8 cellular contexts compared by ENCODE assay signal in the genomic region with DNA sequence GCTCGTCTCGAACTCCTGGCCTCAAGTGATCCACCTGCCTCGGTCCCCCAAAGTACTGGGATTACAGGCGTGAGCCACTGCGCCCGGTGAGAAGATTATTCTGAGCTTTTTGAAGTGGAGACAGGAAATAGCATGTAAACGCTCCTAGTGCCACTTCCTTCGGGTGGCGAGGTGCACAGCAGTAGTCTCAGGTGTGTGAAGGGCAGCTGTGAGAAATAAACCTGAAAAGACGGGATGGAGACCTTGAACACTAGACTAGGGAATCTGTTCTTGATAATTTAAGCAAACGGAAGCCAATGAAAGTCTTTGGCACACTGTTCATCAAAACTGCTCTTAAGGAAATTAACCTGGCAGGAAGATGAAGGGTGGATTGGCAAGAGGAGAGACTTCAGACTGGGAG. TPM values are rescaled to one million over a fixed set of nuclear protein-coding genes. Genes with fewer than 3 reads are reported as not detected.
DNase-seq lines count a peak whose midpoint lies in the region; ATAC-seq, FAIRE-seq and TF ChIP-seq lines count a peak whose summit lies in the region.

No MANE protein-coding gene starts in this region.

- no peak overlapping the region for H4K5ac ChIP-seq in H1 (ENCODE audit: insufficient read length, low read depth, low read length)

- POLR2A ChIA-PET in H1 (lab: Charles Lee; ENCODE audit: partially characterized antibody): no interaction called here

- H3K4me1 ChIP-seq in RWPE2 (ENCODE audit: insufficient read depth, poor library complexity, severe bottlenecking) (peaks cover 4% of the 10 kb centered on the region), H1 (replicated peaks in 1 of 4; ENCODE audit: control insufficient read depth in 3 of 4, insufficient read depth in 4 of 4, low read length in 3 of 4) (peaks cover 0 to 13% (median under 1%) of the 10 kb centered on the region in 4 experiments; a peak in 4 of 7 replicates), ovary (ENCODE audit: insufficient read depth) (no peaks in the 10 kb centered on the region)

- CTCF ChIA-PET in H1 (lab: Charles Lee; ENCODE audit: partially characterized antibody): interaction anchor here (0.6 to 3.0 kb wide), 4 partner anchors 10 to 998 kb away, joined by 3 to 11 read pairs (median 4); no protein-coding TSS in a partner anchor

- H4K8ac ChIP-seq in H1 (ENCODE audit: extremely low read depth, insufficient read depth, low read length): no peak overlapping the region; the same call in 1 of the 2 replicates

- peak overlapping the region; percentile 85; the same call in 1 of the 2 replicates for H3K18ac ChIP-seq in H1 (ENCODE audit: extremely low read depth, low read length)

- TF ChIP-seq POLR2A in H1 (IDR thresholded peaks at IDR 0.05; ENCODE audit: control extremely low read depth in 1 of 2, low read depth in 2 of 2, low read length in 2 of 2) (no peak), ovary (IDR thresholded peaks at IDR 0.05) (no peak)

- H2BK5ac ChIP-seq in H1 (ENCODE audit: low read depth, low read length): peak overlapping the region; percentile 12; the same call in 1 of the 2 replicates

- H3K9ac ChIP-seq in H1 (replicated peaks in 1 of 4; ENCODE audit: extremely low read depth in 1 of 4, low read depth in 3 of 4, low read length in 3 of 4): no peak overlapping the region

- no peaks in the 10 kb centered on the region for H3K79me1 ChIP-seq in H1 (ENCODE audit: low read depth, low read length)

- H3K4me3 ChIP-seq in RWPE2 (ENCODE audit: severe bottlenecking) (peak overlapping the region; percentile 79), H1 (ENCODE audit: extremely low read depth in 1 of 4, insufficient read depth in 2 of 4, low read depth in 3 of 4, low read length in 4 of 4) (peak overlapping the region; percentile 65 to 88 (median 76)), ovary (peak overlapping the region; percentile 99)

- peak overlapping the region; percentile 100 for H2AFZ ChIP-seq in H1 (ENCODE audit: low read length)

- no peak overlapping the region for H2BK120ac ChIP-seq in H1 (replicated peaks; ENCODE audit: low read depth, low read length)

- H3K56ac ChIP-seq in H1 (replicated peaks; ENCODE audit: insufficient read length, low read depth, low read length): no peak overlapping the region

- H3K23ac ChIP-seq in H1 (ENCODE audit: insufficient read length): no peak overlapping the region

- peak overlapping the region; percentile 85 for H4K91ac ChIP-seq in H1 (replicated peaks; ENCODE audit: insufficient read length, low read length)

- DNase-seq in RWPE2 (ENCODE audit: low spot score) (no peak), H1 (ENCODE audit: low read depth in 1 of 2, low spot score in 2 of 2) (no peak), ovary (peak in 1 of 5 donors; percentile 31), kidney glomerular epithelial cell (lab: John Stamatoyannopoulos, UW) (no peak), NCI-H2196 (lab: John Stamatoyannopoulos, UW; ENCODE audit: unreplicated experiment) (no peak)

- peak; percentile 11 for ATAC-seq in GM18511 (IDR thresholded peaks at IDR 0.05; ENCODE audit: unreplicated experiment)
- ATAC-seq in RWPE2 (ENCODE audit: low read depth): no peak; the same call in 2 of the 3 replicates
- ATAC-seq in HG03565 (IDR thresholded peaks at IDR 0.05; ENCODE audit: unreplicated experiment): no peak
- no peak for ATAC-seq in GM18861 (IDR thresholded peaks at IDR 0.05; ENCODE audit: unreplicated experiment)

- peaks cover 7% of the 10 kb centered on the region for H3K27me3 ChIP-seq in RWPE2 (ENCODE audit: insufficient read depth, poor library complexity, severe bottlenecking)
- H3K27me3 ChIP-seq in H1 (replicated peaks in 1 of 4; ENCODE audit: control insufficient read depth in 3 of 4, extremely low read depth in 1 of 4, insufficient read depth in 3 of 4, low read length in 3 of 4): peaks cover 0 to 9% (median 6%) of the 10 kb centered on the region in 4 experiments; a peak in 5 of 7 replicates
- H3K27me3 ChIP-seq in ovary: no peaks in the 10 kb centered on the region

- WGBS in H1 (ENCODE audit: extremely low coverage in 1 of 2, insufficient coverage in 1 of 2, insufficient read length in 1 of 2, insufficient replicate concordance in 2 of 2, low coverage in 1 of 2, low lambda C conversion rate in 2 of 2, missing lambda C conversion rate in 1 of 2), 2 experiments: 66% methylated on average over 11 of the region's 11 CpGs; no CpG with 5 or more reads in 1 of the 2 experiments
- 15 to 33% (median 18%) methylated on average over 11 of the region's 11 CpGs for WGBS in ovary, 3 donors

- no peak overlapping the region for H3K14ac ChIP-seq in H1 (ENCODE audit: insufficient read length)

- H3K36me3 ChIP-seq in RWPE2 (ENCODE audit: low read depth) (no peaks in the 10 kb centered on the region), H1 (ENCODE audit: control insufficient read depth in 2 of 4, insufficient read depth in 4 of 4, low read length in 3 of 4) (no peaks in the 10 kb centered on the region), ovary (no peaks in the 10 kb centered on the region)

- no peak overlapping the region for H2BK15ac ChIP-seq in H1 (ENCODE audit: low read length)

- H3K4me2 ChIP-seq in H1 (ENCODE audit: insufficient read depth in 1 of 2, low read depth in 2 of 2, low read length in 2 of 2): peak overlapping the region; percentile 81 to 99

- peaks cover 12% of the 10 kb centered on the region for H3K23me2 ChIP-seq in H1 (ENCODE audit: low read depth, low read length)

- no peak for FAIRE-seq in H1 (lab: Jason Lieb, UNC)

- no peaks in the 10 kb centered on the region for H3K79me2 ChIP-seq in H1 (ENCODE audit: control insufficient read depth in 1 of 2, insufficient read depth in 2 of 2, low read length in 2 of 2)

- no peaks in the 10 kb centered on the region for H4K20me1 ChIP-seq in H1 (replicated peaks in 1 of 2; ENCODE audit: control insufficient read depth in 1 of 2, insufficient read depth in 2 of 2, low read length in 2 of 2)

- H2AK5ac ChIP-seq in H1 (ENCODE audit: low read depth, low read length): no peak overlapping the region

- no peaks in the 10 kb centered on the region for H3K9me3 ChIP-seq in RWPE2 (ENCODE audit: severe bottlenecking)
- 0 out of 4 replicates have a peak, but pooled peaks cover 0 to 2% of the 10 kb centered on the region in 2 experiments for H3K9me3 ChIP-seq in H1 (ENCODE audit: insufficient read depth in 2 of 2, low read depth in 1 of 2, low read length in 1 of 2)
- no peaks in the 10 kb centered on the region for H3K9me3 ChIP-seq in ovary

- no peak overlapping the region for H2BK12ac ChIP-seq in H1 (ENCODE audit: low read depth, low read length)

- intact Hi-C loops in ovary (cut with DNase I): no loop called here

- TF ChIP-seq EP300 in H1 (IDR thresholded peaks at IDR 0.05; ENCODE audit: borderline replicate concordance in 1 of 2, low read depth in 2 of 2, low read length in 2 of 2): no peak
- TF ChIP-seq EP300 in ovary (IDR thresholded peaks at IDR 0.05): no peak

- H2BK20ac ChIP-seq in H1 (ENCODE audit: low read length): no peak overlapping the region

- H3K4ac ChIP-seq in H1 (replicated peaks; ENCODE audit: insufficient read length, low read depth, low read length): no peak overlapping the region

- TF ChIP-seq RAD21 in H1 (IDR thresholded peaks at IDR 0.05 in 1 of 2, conservative IDR thresholded peaks at IDR 0.05 in 1 of 2; ENCODE audit: low read depth in 2 of 2, low read length in 2 of 2): no peak

- no peak overlapping the region for H3K27ac ChIP-seq in RWPE2 (ENCODE audit: poor library complexity, severe bottlenecking)
- H3K27ac ChIP-seq in H1 (ENCODE audit: low read depth, low read length): no peak overlapping the region
- peak overlapping the region in 1 of 2 donors; percentile 72 for H3K27ac ChIP-seq in ovary

- TF ChIP-seq CTCF in RWPE2 (IDR thresholded peaks at IDR 0.05; ENCODE audit: poor library complexity, severe bottlenecking): no peak
- TF ChIP-seq CTCF in H1 (IDR thresholded peaks at IDR 0.05; ENCODE audit: control extremely low read depth in 1 of 3, insufficient read depth in 1 of 3, low read depth in 1 of 3, low read length in 3 of 3): no peak
- TF ChIP-seq CTCF in ovary (IDR thresholded peaks at IDR 0.05): no peak

RNA-seq across cellular contexts. Expression of gene PLEKHH2, which starts 0.4 kb away (rescaled TPM):
- 3.1 and 5.0 TPM in 2 replicates for total RNA-seq in H1 (2021; fragmentation: NEBNext Ultra II Directional; extraction: Animal tissue kit (Norgen Biotek cat#: 25700))
- polyA plus RNA-seq in H1 (2011; rRNA removed) (2.0 and 2.2 TPM in 2 replicates), ovary (10 to 100 TPM; 15.8 to 25.9 TPM)
- polyA plus RNA-seq in H1 (2011; cell fraction: cytosol; rRNA removed): 4.0 TPM
- 4.3 TPM for polyA plus RNA-seq in H1 (2011; cell fraction: nucleus; rRNA removed)
- polyA plus RNA-seq in H1 (2012, experiment 1 of 2): 2.0 to 3.9 TPM (median 2.7 TPM) in 4 replicates
- polyA plus RNA-seq in H1 (2012, experiment 2 of 2): 0.10 TPM
- 5.0 TPM for polyA plus RNA-seq in H1 (2013, experiment 1 of 2)
- 3.5 TPM for polyA plus RNA-seq in H1 (2013, experiment 2 of 2)
- polyA minus RNA-seq in H1 (2011; rRNA and poly(A)+ RNA removed): 3.9 and 6.0 TPM in 2 replicates
- polyA minus RNA-seq in H1 (2011; cell fraction: cytosol; rRNA and poly(A)+ RNA removed): 2.1 TPM
- 11.8 TPM for polyA minus RNA-seq in H1 (2011; cell fraction: nucleus; rRNA and poly(A)+ RNA removed)
- total RNA-seq in ovary: 10 to 100 TPM; 26.4 to 66.5 (median 39.5) TPM

RNA-seq across cellular contexts. Expression of gene C1GALT1C1L, which starts 39.6 kb away (rescaled TPM):
- not detected in 2 replicates for total RNA-seq in H1 (2021; fragmentation: NEBNext Ultra II Directional; extraction: Animal tissue kit (Norgen Biotek cat#: 25700))
- polyA plus RNA-seq in H1 (2011; rRNA removed) (0.12 TPM in 1 of 2 replicates, not detected in the other), ovary (1 to 10 TPM; 1.2 to 1.3 TPM)
- 0.21 TPM for polyA plus RNA-seq in H1 (2011; cell fraction: cytosol; rRNA removed)
- polyA plus RNA-seq in H1 (2011; cell fraction: nucleus; rRNA removed): 0.10 TPM
- polyA plus RNA-seq in H1 (2012, experiment 1 of 2): 0.16 TPM in 1 of 4 replicates, not detected in the others
- not detected for polyA plus RNA-seq in H1 (2012, experiment 2 of 2)
- polyA plus RNA-seq in H1 (2013, experiment 1 of 2): not detected
- not detected for polyA plus RNA-seq in H1 (2013, experiment 2 of 2)
- not detected in 2 replicates for polyA minus RNA-seq in H1 (2011; rRNA and poly(A)+ RNA removed)
- polyA minus RNA-seq in H1 (2011; cell fraction: cytosol; rRNA and poly(A)+ RNA removed): not detected
- polyA minus RNA-seq in H1 (2011; cell fraction: nucleus; rRNA and poly(A)+ RNA removed): not detected
- 1 to 10 TPM in 3 of 7 donors, under 1 TPM in 2, not detected in 2; 0.64 to 1.6 (median 1.2) TPM for total RNA-seq in ovary

RNA-seq across cellular contexts. Expression of gene THADA, which starts 40.8 kb away (rescaled TPM):
- 26.8 and 31.4 TPM in 2 replicates for total RNA-seq in H1 (2021; fragmentation: NEBNext Ultra II Directional; extraction: Animal tissue kit (Norgen Biotek cat#: 25700))
- polyA plus RNA-seq in H1 (2011; rRNA removed) (20.9 and 22.4 TPM in 2 replicates), ovary (10 to 100 TPM; 14.0 to 20.5 TPM)
- polyA plus RNA-seq in H1 (2011; cell fraction: cytosol; rRNA removed): 12.8 TPM
- 36.2 TPM for polyA plus RNA-seq in H1 (2011; cell fraction: nucleus; rRNA removed)
- polyA plus RNA-seq in H1 (2012, experiment 1 of 2): 14.3 to 21.5 TPM (median 18.4 TPM) in 4 replicates
- polyA plus RNA-seq in H1 (2012, experiment 2 of 2): 2.1 TPM
- polyA plus RNA-seq in H1 (2013, experiment 1 of 2): 11.2 TPM
- polyA plus RNA-seq in H1 (2013, experiment 2 of 2): 11.3 TPM
- polyA minus RNA-seq in H1 (2011; rRNA and poly(A)+ RNA removed): 74.5 and 110 TPM in 2 replicates
- polyA minus RNA-seq in H1 (2011; cell fraction: cytosol; rRNA and poly(A)+ RNA removed): 23.4 TPM
- 79.5 TPM for polyA minus RNA-seq in H1 (2011; cell fraction: nucleus; rRNA and poly(A)+ RNA removed)
- total RNA-seq in ovary: 10 to 100 TPM; 24.8 to 46.8 (median 31.6) TPM
